Comparison of ENCODE assay signal across 6 cellular contexts in genomic region chr7:6872552-6872951, GRCh38. TPM values are rescaled to one million over a fixed set of nuclear protein-coding genes. Genes with fewer than 3 reads are reported as not detected.
A peak's percentile ranks its signal among the peaks of the same experiment; 100 is the strongest.
DNase-seq lines count a peak whose midpoint lies in the region; TF ChIP-seq lines count a peak whose summit lies in the region.
"Not testable (repeated sequence)": the region's sequence is repeated elsewhere in the genome, so short reads cannot be mapped to it uniquely, and the experiment has no call there.

No MANE protein-coding gene starts in this region.

- peak overlapping the region; percentile 23; the same call in 1 of the 2 replicates for H2AFZ ChIP-seq in PC-9
- not testable (repeated sequence) for H2AFZ ChIP-seq in hepatocyte; neuronal stem cell (ENCODE audit: low read length)

- H3K9me2 ChIP-seq in PC-9 (ENCODE audit: insufficient read depth); hepatocyte (replicated peaks; ENCODE audit: insufficient read depth): not testable (repeated sequence)

- H3K27ac ChIP-seq in PC-9 (peak overlapping the region; percentile 49; the same call in 1 of the 2 replicates), hepatocyte (peak overlapping the region; percentile 81)
- not testable (repeated sequence) for H3K27ac ChIP-seq in mesendoderm (ENCODE audit: low read depth, low read length); neuronal stem cell (replicated peaks; ENCODE audit: low read length)

- not testable (repeated sequence) for H3K4ac ChIP-seq in mesendoderm (ENCODE audit: low read depth, low read length); neuronal stem cell (ENCODE audit: low read length)

- not testable (repeated sequence) for H3K79me2 ChIP-seq in PC-9 (ENCODE audit: low read depth); hepatocyte; mesendoderm (ENCODE audit: control insufficient read depth, insufficient read depth, low read length)

- H3K9ac ChIP-seq in mesendoderm (ENCODE audit: low read length); neuronal stem cell (ENCODE audit: low read depth, low read length, poor library complexity): not testable (repeated sequence)

- H3K9me3 ChIP-seq in Caco-2; PC-9 (ENCODE audit: insufficient read depth, low read depth); hepatocyte (ENCODE audit: low read depth); neuronal stem cell (replicated peaks in 1 of 2; ENCODE audit: control insufficient read depth in 2 of 2, insufficient read depth in 1 of 2, low read depth in 1 of 2, low read length in 2 of 2): not testable (repeated sequence)

- H3K36me3 Mint-ChIP-seq in Caco-2 (ENCODE audit: insufficient read depth, unreplicated experiment), result not testable (repeated sequence)

- H2BK12ac ChIP-seq in neuronal stem cell (ENCODE audit: low read length), result not testable (repeated sequence)

- not testable (repeated sequence) for H4K91ac ChIP-seq in neuronal stem cell (ENCODE audit: low read depth, low read length, poor library complexity)

- H3F3A ChIP-seq in PC-9 (ENCODE audit: insufficient read depth, low read depth), result not testable (repeated sequence)

- H3K27me3 Mint-ChIP-seq in Caco-2 (ENCODE audit: insufficient read depth, unreplicated experiment), result not testable (repeated sequence)

- 60% methylated on average over 5 of the region's 5 CpGs for WGBS in hepatocyte (ENCODE audit: low lambda C conversion rate, missing lambda C conversion rate)
- WGBS in mesendoderm (ENCODE audit: extremely low coverage, insufficient coverage, low lambda C conversion rate), result no CpG with 5 or more reads among the region's 5 CpGs
- WGBS in neuronal stem cell (ENCODE audit: extremely low coverage in 2 of 2, insufficient read length in 2 of 2, insufficient replicate concordance in 1 of 2), 2 donors, result no CpG with 5 or more reads among the region's 5 CpGs

- not testable (repeated sequence) for TF ChIP-seq CTCF in Caco-2 (IDR thresholded peaks at IDR 0.05; ENCODE audit: insufficient read depth in 1 of 2, low read depth in 1 of 2, low read length in 1 of 2, severe bottlenecking in 1 of 2, unreplicated experiment in 1 of 2); PC-9 (conservative IDR thresholded peaks at IDR 0.05); hepatocyte (IDR thresholded peaks at IDR 0.05; ENCODE audit: poor library complexity)

- not testable (repeated sequence) for H3K36me3 ChIP-seq in Caco-2 (ENCODE audit: control insufficient read depth, insufficient read depth, low read length); PC-9 (ENCODE audit: low read depth); hepatocyte (replicated peaks; ENCODE audit: insufficient read depth, low read depth); mesendoderm (ENCODE audit: control insufficient read depth, insufficient read depth, low read length); neuronal stem cell (replicated peaks in 1 of 2; ENCODE audit: control insufficient read depth in 2 of 2, insufficient read depth in 2 of 2, low read length in 2 of 2)

- not testable (repeated sequence) for H3K27ac Mint-ChIP-seq in Caco-2 (ENCODE audit: unreplicated experiment)

- not testable (repeated sequence) for BruUV-seq in Caco-2 (replicated peaks; lab: Mats Ljungman, UMichigan); PC-9 (replicated peaks; lab: Mats Ljungman, UMichigan)

- CTCF ChIA-PET in Caco-2 (lab: Charles Lee); PC-9 (lab: Charles Lee): not testable (repeated sequence)

- not testable (repeated sequence) for H3K4me3 Mint-ChIP-seq in Caco-2 (ENCODE audit: unreplicated experiment)

- H3K9me3 Mint-ChIP-seq in Caco-2 (ENCODE audit: unreplicated experiment), result not testable (repeated sequence)

- not testable (repeated sequence) for H2AK5ac ChIP-seq in mesendoderm (ENCODE audit: low read length); neuronal stem cell (ENCODE audit: low read depth, low read length)

- not testable (repeated sequence) for H3K79me1 ChIP-seq in mesendoderm (ENCODE audit: low read length); neuronal stem cell (ENCODE audit: low read depth, low read length)

- DNase-seq in Caco-2 (peak; percentile 31 to 54), M059J (ENCODE audit: low read depth) (peak; percentile 23), hepatocyte (ENCODE audit: low spot score) (peak; percentile 19), mesendoderm (peak; percentile 30)
- not testable (repeated sequence) for DNase-seq in PC-9; neuronal stem cell (ENCODE audit: low spot score)

- not testable (repeated sequence) for H3K56ac ChIP-seq in mesendoderm (ENCODE audit: low read length)

- not testable (repeated sequence) for H4K20me1 ChIP-seq in PC-9 (ENCODE audit: insufficient read depth); hepatocyte (ENCODE audit: insufficient read depth, poor library complexity, severe bottlenecking)

- H3K18ac ChIP-seq in mesendoderm (ENCODE audit: low read length); neuronal stem cell (ENCODE audit: low read length): not testable (repeated sequence)

- intact Hi-C loops in Caco-2 (cut with micrococcal nuclease; ENCODE audit: unreplicated experiment), result not testable (repeated sequence)
- intact Hi-C loops in PC-9 (cut with micrococcal nuclease; ENCODE audit: unreplicated experiment), result loop anchor here (5.0 kb wide), 1 partner anchor 355 kb away; no protein-coding TSS in a partner anchor

- not testable (repeated sequence) for H2BK5ac ChIP-seq in mesendoderm (ENCODE audit: low read length)
- peak overlapping the region; percentile 66 for H2BK5ac ChIP-seq in neuronal stem cell (ENCODE audit: low read length)

- H3K4me1 ChIP-seq in Caco-2; hepatocyte (ENCODE audit: insufficient read depth); mesendoderm (ENCODE audit: control insufficient read depth, low read depth, low read length); neuronal stem cell (ENCODE audit: control insufficient read depth in 2 of 2, insufficient read depth in 1 of 2, low read depth in 1 of 2, low read length in 2 of 2): not testable (repeated sequence)
- peaks cover 21% of the 10 kb centered on the region for H3K4me1 ChIP-seq in PC-9 (replicated peaks; ENCODE audit: insufficient read depth)

- not testable (repeated sequence) for H3K14ac ChIP-seq in neuronal stem cell (ENCODE audit: low read length)

- H2BK120ac ChIP-seq in mesendoderm (ENCODE audit: low read depth, low read length); neuronal stem cell (ENCODE audit: low read depth, low read length): not testable (repeated sequence)

- H3K4me3 ChIP-seq in Caco-2 (ENCODE audit: low read depth, low read length); PC-9; hepatocyte; mesendoderm (ENCODE audit: low read length); neuronal stem cell (ENCODE audit: low read length in 2 of 2): not testable (repeated sequence)

- H3K23ac ChIP-seq in mesendoderm (ENCODE audit: low read length); neuronal stem cell (ENCODE audit: low read depth, low read length, poor library complexity): not testable (repeated sequence)

- not testable (repeated sequence) for H3K27me3 ChIP-seq in Caco-2 (replicated peaks; ENCODE audit: control insufficient read depth, insufficient read depth, low read length); PC-9 (ENCODE audit: insufficient read depth, low read depth); hepatocyte; mesendoderm (ENCODE audit: insufficient read depth, low read length, poor library complexity); neuronal stem cell (ENCODE audit: control insufficient read depth in 3 of 3, insufficient read depth in 3 of 3, low read depth in 1 of 3, low read length in 3 of 3)

- POLR2A ChIA-PET in Caco-2 (lab: Charles Lee), result not testable (repeated sequence)
- POLR2A ChIA-PET in PC-9 (lab: Charles Lee; ENCODE audit: unreplicated experiment), result interaction anchor here (0.6 kb wide), 1 partner anchor 56 kb away, joined by 3 read pairs; no protein-coding TSS in a partner anchor

- H3K4me2 ChIP-seq in PC-9, result peak overlapping the region; percentile 65
- H3K4me2 ChIP-seq in hepatocyte; mesendoderm (ENCODE audit: low read length); neuronal stem cell (ENCODE audit: insufficient read depth, low read length, poor library complexity, severe bottlenecking): not testable (repeated sequence)

- not testable (repeated sequence) for H4K5ac ChIP-seq in mesendoderm (ENCODE audit: low read length)

- H2BK15ac ChIP-seq in mesendoderm (replicated peaks; ENCODE audit: low read depth); neuronal stem cell (ENCODE audit: low read length): not testable (repeated sequence)

- H4K8ac ChIP-seq in mesendoderm (ENCODE audit: low read depth, low read length); neuronal stem cell (ENCODE audit: low read depth, low read length): not testable (repeated sequence)

- H3K4me1 Mint-ChIP-seq in Caco-2 (ENCODE audit: low read depth, unreplicated experiment), result peaks cover 15% of the 10 kb centered on the region

RNA-seq across cellular contexts. Expression of gene CCZ1B, which starts 46.5 kb away (rescaled TPM):
- 49.8 and 60.1 TPM in 2 replicates for total RNA-seq in Caco-2 (2022)
- total RNA-seq in M059J (2014; rRNA removed; shearing (Covaris generic)), result 25.6 and 47.2 TPM in 2 replicates
- total RNA-seq in PC-9 (2021), result 106 and 166 TPM in 2 replicates
- 16.4 and 25.0 TPM in 2 replicates for total RNA-seq in hepatocyte
- polyA plus RNA-seq in hepatocyte, result 28.9 and 38.9 TPM in 2 replicates
- 15.6 TPM for polyA plus RNA-seq in mesendoderm (2013, experiment 1 of 2)
- polyA plus RNA-seq in mesendoderm (2013, experiment 2 of 2), result 15.7 TPM
- 12.9 TPM for polyA plus RNA-seq in neuronal stem cell (2013, experiment 1 of 2)
- 12.9 TPM for polyA plus RNA-seq in neuronal stem cell (2013, experiment 2 of 2)
